In the genomic region with DNA sequence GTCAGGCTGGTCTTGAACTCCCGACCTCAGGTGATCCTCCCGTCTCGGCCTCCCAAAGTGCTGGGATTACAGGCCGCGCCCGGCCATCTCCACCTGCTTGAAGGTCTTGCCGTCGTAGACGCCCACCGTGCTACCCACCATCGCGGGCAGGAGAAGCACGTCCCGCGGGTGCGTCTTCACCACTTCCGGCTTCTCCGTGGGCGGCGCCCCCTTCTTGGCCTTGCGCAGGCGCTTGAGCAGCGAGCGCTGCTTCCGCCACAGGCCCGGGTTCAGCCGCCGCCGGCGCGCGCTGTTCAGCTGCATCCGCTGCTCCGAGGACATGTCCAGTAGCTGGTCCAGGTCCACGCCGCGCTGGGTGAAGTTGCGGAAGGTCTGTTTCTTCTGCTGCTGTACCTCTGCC, we compare ENCODE assay signal across 27 cellular contexts. TPM values are rescaled to one million over a fixed set of nuclear protein-coding genes. Genes with fewer than 3 reads are reported as not detected.
"Had no signal": no experiment of that assay in that cellular context is flagged by ENCODE, and none has a peak within 500 bp of the region (broad histone marks: within the 10 kb centered on the region; RNA-seq: fewer than 3 reads in every experiment).

No MANE protein-coding gene starts in this region.

- ATAC-seq: activated CD4-positive, CD25-positive, alpha-beta regulatory T cell treated with anti-CD3 and anti-CD28 coated beads, Interleukin-2, amount 50 U/mL, for 24 hours; activated CD8-positive, alpha-beta T cell treated with anti-CD3 and anti-CD28 coated beads, Interleukin-2, amount 10 ng/mL, durations not matched to agents 7 days and 5 days; naive thymus-derived CD4-positive, alpha-beta T cell; right lobe of liver; stimulated activated effector memory CD8-positive, alpha-beta T cell treated with anti-CD3 and anti-CD28 coated beads, Interleukin-12 subunit alpha, Interleukin-12 subunit beta, amount 100 ng/mL, for 72 hours had no signal

- H3K27me3 Mint-ChIP-seq: activated CD4-positive, alpha-beta T cell treated with anti-CD3 and anti-CD28 coated beads, Interleukin-2, amount 10 ng/mL, durations not matched to agents 24 days and 14 days; activated naive CD8-positive, alpha-beta T cell; naive thymus-derived CD4-positive, alpha-beta T cell had no signal

- H3K36me3 ChIP-seq: adrenal gland, ascending aorta, brain microvascular endothelial cell, left ventricle myocardium inferior, right lobe of liver, stomach, suprapubic skin, transverse colon, uterus had no signal

- H3K27ac Mint-ChIP-seq: activated CD8-positive, alpha-beta T cell treated with anti-CD3 and anti-CD28 coated beads, Interleukin-2, amount 10 ng/mL, durations not matched to agents 7 days and 5 days; activated naive CD8-positive, alpha-beta T cell; activated T-helper 1 cell treated with anti-CD3 and anti-CD28 coated beads, Interleukin-12 subunit alpha, Interleukin-12 subunit beta, Interleukin-2, Interleukin-4 antibody, amounts not matched to agents 30 ng/mL and 10 ng/mL and 1 ng/mL, durations not matched to agents 14 hours and 24 hours and 36 hours; naive thymus-derived CD4-positive, alpha-beta T cell; stimulated activated effector memory CD8-positive, alpha-beta T cell treated with anti-CD3 and anti-CD28 coated beads, Interleukin-12 subunit alpha, Interleukin-12 subunit beta, amount 100 ng/mL, for 72 hours had no signal

- H3K27ac ChIP-seq: adrenal gland, ascending aorta, brain microvascular endothelial cell, left ventricle myocardium inferior, right lobe of liver, skin epidermis, stomach, suprapubic skin, transverse colon, uterus, VCaP had no signal

- H3K9me3 Mint-ChIP-seq: activated CD4-positive, alpha-beta T cell treated with anti-CD3 and anti-CD28 coated beads, Interleukin-2, amount 10 ng/mL, durations not matched to agents 24 days and 14 days; activated T-helper 1 cell treated with anti-CD3 and anti-CD28 coated beads, Interleukin-12 subunit alpha, Interleukin-12 subunit beta, Interleukin-2, Interleukin-4 antibody, amounts not matched to agents 30 ng/mL and 10 ng/mL and 1 ng/mL, durations not matched to agents 14 hours and 24 hours and 36 hours; naive thymus-derived CD4-positive, alpha-beta T cell; neural crest cell; stimulated activated effector memory CD8-positive, alpha-beta T cell treated with anti-CD3 and anti-CD28 coated beads, Interleukin-12 subunit alpha, Interleukin-12 subunit beta, amount 100 ng/mL, for 72 hours had no signal

- H3K4me3 ChIP-seq: adrenal gland, ascending aorta, left ventricle myocardium inferior, right lobe of liver, skin epidermis, stomach, suprapubic skin, transverse colon, uterus had no signal

- H3K4me3 Mint-ChIP-seq: activated CD4-positive, alpha-beta T cell treated with anti-CD3 and anti-CD28 coated beads, Interleukin-2, amount 10 ng/mL, durations not matched to agents 24 days and 14 days; activated CD8-positive, alpha-beta T cell treated with anti-CD3 and anti-CD28 coated beads, Interleukin-2, amount 10 ng/mL, durations not matched to agents 7 days and 5 days; activated naive CD8-positive, alpha-beta T cell; activated T-helper 1 cell treated with anti-CD3 and anti-CD28 coated beads, Interleukin-12 subunit alpha, Interleukin-12 subunit beta, Interleukin-2, Interleukin-4 antibody, amounts not matched to agents 30 ng/mL and 10 ng/mL and 1 ng/mL, durations not matched to agents 14 hours and 24 hours and 36 hours; neural crest cell; stimulated activated effector memory CD8-positive, alpha-beta T cell treated with anti-CD3 and anti-CD28 coated beads, Interleukin-12 subunit alpha, Interleukin-12 subunit beta, amount 100 ng/mL, for 72 hours had no signal

- H3K9me3 ChIP-seq: adrenal gland, ascending aorta, left ventricle myocardium inferior, right lobe of liver, stomach, suprapubic skin, transverse colon, uterus had no signal

- H3K4me1 ChIP-seq: adrenal gland, ascending aorta, left ventricle myocardium inferior, suprapubic skin, uterus had no signal

- H3K36me3 Mint-ChIP-seq: activated naive CD8-positive, alpha-beta T cell; naive thymus-derived CD4-positive, alpha-beta T cell; stimulated activated effector memory CD8-positive, alpha-beta T cell treated with anti-CD3 and anti-CD28 coated beads, Interleukin-12 subunit alpha, Interleukin-12 subunit beta, amount 100 ng/mL, for 72 hours had no signal

- FAIRE-seq: colon had no signal

- H3K4me1 Mint-ChIP-seq: activated CD4-positive, alpha-beta T cell treated with anti-CD3 and anti-CD28 coated beads, Interleukin-2, amount 10 ng/mL, durations not matched to agents 24 days and 14 days; stimulated activated effector memory CD8-positive, alpha-beta T cell treated with anti-CD3 and anti-CD28 coated beads, Interleukin-12 subunit alpha, Interleukin-12 subunit beta, amount 100 ng/mL, for 72 hours had no signal

- DNase-seq: activated CD4-positive, alpha-beta T cell treated with anti-CD3 and anti-CD28 coated beads, Interleukin-2, amount 10 ng/mL, durations not matched to agents 24 days and 14 days; activated CD8-positive, alpha-beta T cell treated with anti-CD3 and anti-CD28 coated beads, Interleukin-2, amount 10 ng/mL, durations not matched to agents 7 days and 5 days; adrenal gland; brain microvascular endothelial cell; caudate nucleus; effector memory CD4-positive, alpha-beta T cell; foreskin melanocyte; left ventricle myocardium inferior; naive thymus-derived CD4-positive, alpha-beta T cell; posterior cingulate gyrus; stimulated activated CD4-positive, alpha-beta T cell treated with anti-CD3 and anti-CD28 coated beads, Interleukin-1b, Interleukin-23, amount 100 ng/mL, for 48 hours; stomach; transverse colon; uterus had no signal

- H3K27me3 ChIP-seq: ascending aorta, right lobe of liver had no signal

RNA-seq across cellular contexts. Expression of a gene that starts 21.6 kb away (rescaled TPM):
- total RNA-seq: activated CD4-positive, alpha-beta T cell treated with anti-CD3 and anti-CD28 coated beads, Interleukin-2, amount 10 ng/mL, durations not matched to agents 24 days and 14 days; activated CD8-positive, alpha-beta T cell treated with anti-CD3 and anti-CD28 coated beads, Interleukin-2, amount 10 ng/mL, durations not matched to agents 7 days and 5 days; activated T-helper 1 cell treated with anti-CD3 and anti-CD28 coated beads, Interleukin-12 subunit alpha, Interleukin-12 subunit beta, Interleukin-2, Interleukin-4 antibody, amounts not matched to agents 30 ng/mL and 10 ng/mL and 1 ng/mL, durations not matched to agents 14 hours and 24 hours and 36 hours; adrenal gland; ascending aorta; left ventricle myocardium inferior; lung microvascular endothelial cell; naive thymus-derived CD4-positive, alpha-beta T cell; omental fat pad; suprapubic skin had no signal
- polyA plus RNA-seq: adrenal gland; naive thymus-derived CD4-positive, alpha-beta T cell had no signal
